In genomic region chr22:42591987-42592386, GRCh38 we compare ENCODE assay signal across 29 cellular contexts. TPM values are rescaled to one million over a fixed set of nuclear protein-coding genes. Genes with fewer than 3 reads are reported as not detected.
DNase-seq lines count a peak whose midpoint lies in the region; ATAC-seq, FAIRE-seq and TF ChIP-seq lines count a peak whose summit lies in the region.
"Had no signal": no experiment of that assay in that cellular context is flagged by ENCODE, and none has a peak within 500 bp of the region (broad histone marks: within the 10 kb centered on the region; RNA-seq: fewer than 3 reads in every experiment).

No MANE protein-coding gene starts in this region.

- H3K4me1 ChIP-seq in mucosa of descending colon (ENCODE audit: low read depth), result no peaks in the 10 kb centered on the region
- H3K4me1 ChIP-seq: A549 had no signal

- FAIRE-seq in D721Med (lab: Jason Lieb, UNC), result no peak
- FAIRE-seq: A549, GM12891, GM18507 had no signal

- H3K27me3 Mint-ChIP-seq in activated naive CD4-positive, alpha-beta T cell treated with anti-CD3 and anti-CD28 coated beads, Interleukin-2, amount 10 ng/mL, durations not matched to agents 7 days and 5 days, result no peaks in the 10 kb centered on the region
- no peaks in the 10 kb centered on the region for H3K27me3 Mint-ChIP-seq in stimulated activated naive B cell treated with anti-CD40 and anti-IgM and Interleukin-4, amounts not matched to agents 10 μg/mL and 1 μg/mL and 100 μg/mL, for 72 hours
- H3K27me3 Mint-ChIP-seq: CD4-positive, alpha-beta T cell; CD8-positive, alpha-beta memory T cell had no signal

- CTCF ChIA-PET in activated naive CD4-positive, alpha-beta T cell treated with anti-CD3 and anti-CD28 coated beads, Interleukin-2, amount 10 ng/mL, durations not matched to agents 7 days and 5 days (lab: Charles Lee), result no interaction called here

- no peaks in the 10 kb centered on the region for H3K4me1 Mint-ChIP-seq in activated naive CD4-positive, alpha-beta T cell treated with anti-CD3 and anti-CD28 coated beads, Interleukin-2, amount 10 ng/mL, durations not matched to agents 7 days and 5 days
- peaks cover 13 to 26% of the 10 kb centered on the region in 2 donors for H3K4me1 Mint-ChIP-seq in stimulated activated naive B cell treated with anti-CD40 and anti-IgM and Interleukin-4, amounts not matched to agents 10 μg/mL and 1 μg/mL and 100 μg/mL, for 72 hours
- H3K4me1 Mint-ChIP-seq: CD8-positive, alpha-beta memory T cell; GM23338; H9 had no signal

- no peaks in the 10 kb centered on the region for H3K9me3 ChIP-seq in mucosa of descending colon
- H3K9me3 ChIP-seq: A549; BE2C; BLaER1 treated with 17β-estradiol and CSF1 and Interleukin-3, amounts not matched to agents 10 nM and 100 nM had no signal

- no peak overlapping the region for H3K4me3 ChIP-seq in mucosa of descending colon
- H3K4me3 ChIP-seq: A549; BLaER1 treated with 17β-estradiol and CSF1 and Interleukin-3, amounts not matched to agents 10 nM and 100 nM; GM23338 had no signal

- no peaks in the 10 kb centered on the region for H3K36me3 ChIP-seq in mucosa of descending colon (ENCODE audit: low read depth)

- peaks cover 41% of the 10 kb centered on the region for H3K36me3 Mint-ChIP-seq in activated naive CD4-positive, alpha-beta T cell treated with anti-CD3 and anti-CD28 coated beads, Interleukin-2, amount 10 ng/mL, durations not matched to agents 7 days and 5 days
- peaks cover 29 to 47% of the 10 kb centered on the region in 2 donors for H3K36me3 Mint-ChIP-seq in stimulated activated naive B cell treated with anti-CD40 and anti-IgM and Interleukin-4, amounts not matched to agents 10 μg/mL and 1 μg/mL and 100 μg/mL, for 72 hours

- intact Hi-C loops in mucosa of descending colon (cut with DNase I, micrococcal nuclease), result no loop called here

- no peak overlapping the region for H3K4me3 Mint-ChIP-seq in activated naive CD4-positive, alpha-beta T cell treated with anti-CD3 and anti-CD28 coated beads, Interleukin-2, amount 10 ng/mL, durations not matched to agents 7 days and 5 days
- H3K4me3 Mint-ChIP-seq in stimulated activated naive B cell treated with anti-CD40 and anti-IgM and Interleukin-4, amounts not matched to agents 10 μg/mL and 1 μg/mL and 100 μg/mL, for 72 hours, result no peak overlapping the region
- H3K4me3 Mint-ChIP-seq: CD14-positive monocyte; CD4-positive, alpha-beta T cell; CD8-positive, alpha-beta memory T cell; GM23338; H9; HFFc6 had no signal

- no peaks in the 10 kb centered on the region for H3K9me3 Mint-ChIP-seq in activated naive CD4-positive, alpha-beta T cell treated with anti-CD3 and anti-CD28 coated beads, Interleukin-2, amount 10 ng/mL, durations not matched to agents 7 days and 5 days
- no peaks in the 10 kb centered on the region for H3K9me3 Mint-ChIP-seq in stimulated activated naive B cell treated with anti-CD40 and anti-IgM and Interleukin-4, amounts not matched to agents 10 μg/mL and 1 μg/mL and 100 μg/mL, for 72 hours
- H3K9me3 Mint-ChIP-seq: CD14-positive monocyte; CD4-positive, alpha-beta T cell; CD8-positive, alpha-beta memory T cell; GM23338; H9; HFFc6 had no signal

- H3K27ac ChIP-seq in VCaP, result 0 out of 2 replicates have a peak overlapping the region, but pooled peaks have one; percentile 5
- H3K27ac ChIP-seq: 22Rv1; A549; BLaER1 treated with 17β-estradiol and CSF1 and Interleukin-3, amounts not matched to agents 10 nM and 100 nM had no signal

- DNase-seq in activated naive CD4-positive, alpha-beta T cell treated with anti-CD3 and anti-CD28 coated beads, Interleukin-2, amount 10 ng/mL, durations not matched to agents 7 days and 5 days, result no peak
- no peak for DNase-seq in activated naive CD4-positive, alpha-beta T cell treated with anti-CD3 and anti-CD28 coated beads, Interleukin-2, amount 50 U/mL, for 16 hours
- DNase-seq in mucosa of descending colon, result no peak
- no peak for DNase-seq in stimulated activated naive B cell treated with anti-CD40 and anti-IgM and Interleukin-4, amounts not matched to agents 10 μg/mL and 1 μg/mL and 100 μg/mL, for 72 hours
- no peak for DNase-seq in HuH-7.5 (ENCODE audit: low spot score)
- DNase-seq in D721Med (ENCODE audit: insufficient read length, low spot score), result no peak
- DNase-seq: ACHN; AML-193; BE2C; CD4-positive, alpha-beta T cell; CD8-positive, alpha-beta memory T cell; DMS53; DMS79 treated with DMSO at 0.1 percent for 48 hours; GF-D8; H9; HFFc6 had no signal

- TF ChIP-seq CTCF in VCaP (conservative IDR thresholded peaks at IDR 0.05) (no peak), mucosa of descending colon (IDR thresholded peaks at IDR 0.05) (no peak), D721Med (IDR thresholded peaks at IDR 0.05; ENCODE audit: insufficient read depth, missing control alignments) (no peak)

- H3K27ac Mint-ChIP-seq in activated naive CD4-positive, alpha-beta T cell treated with anti-CD3 and anti-CD28 coated beads, Interleukin-2, amount 10 ng/mL, durations not matched to agents 7 days and 5 days, result peak overlapping the region; percentile 11
- H3K27ac Mint-ChIP-seq in stimulated activated naive B cell treated with anti-CD40 and anti-IgM and Interleukin-4, amounts not matched to agents 10 μg/mL and 1 μg/mL and 100 μg/mL, for 72 hours, result peak overlapping the region; percentile 34
- H3K27ac Mint-ChIP-seq: CD4-positive, alpha-beta T cell; GM23338; H9; HFFc6 had no signal

- ATAC-seq in mucosa of descending colon (peak; percentile 11), HG02981 (IDR thresholded peaks at IDR 0.05; ENCODE audit: unreplicated experiment) (no peak)
- no peak for ATAC-seq in stimulated activated naive B cell treated with anti-CD40 and anti-IgM and Interleukin-4, amounts not matched to agents 10 μg/mL and 1 μg/mL and 100 μg/mL, for 72 hours (replicated peaks)
- ATAC-seq: A549, GM23338, HCT116 had no signal

RNA-seq across cellular contexts. Expression of gene POLDIP3, which starts 22.7 kb away (rescaled TPM):
- 10 to 100 TPM; 58.6 to 65.8 (median 65.0) TPM for total RNA-seq in mucosa of descending colon

RNA-seq across cellular contexts. Expression of gene SERHL2, which starts 38.2 kb away (rescaled TPM):
- total RNA-seq in mucosa of descending colon, result 1 to 10 TPM in 1 of 3 donors, under 1 TPM in 2; 0.52 to 2.5 (median 0.89) TPM
- total RNA-seq: G401 had no signal

RNA-seq across cellular contexts. Expression of gene ATP5MGL, which starts 48.4 kb away (rescaled TPM):
- 1 to 10 TPM in 2 of 3 donors, under 1 TPM in 1; 0.92 to 1.7 (median 1.2) TPM for total RNA-seq in mucosa of descending colon
- total RNA-seq: Daoy, G401, GM23338, H4 had no signal

RNA-seq across cellular contexts. Expression of gene CYB5R3, which starts 57.2 kb away (rescaled TPM):
- 100 to 1,000 TPM; 139 to 211 (median 176) TPM for total RNA-seq in mucosa of descending colon
